15 cellular contexts compared by ENCODE assay signal in genomic region chr4:143344011-143344410, GRCh38. TPM values are rescaled to one million over a fixed set of nuclear protein-coding genes. Genes with fewer than 3 reads are reported as not detected.
DNase-seq lines count a peak whose midpoint lies in the region; ATAC-seq and TF ChIP-seq lines count a peak whose summit lies in the region.
"Had no signal": no experiment of that assay in that cellular context is flagged by ENCODE, and none has a peak within 500 bp of the region (broad histone marks: within the 10 kb centered on the region; RNA-seq: fewer than 3 reads in every experiment).

No MANE protein-coding gene starts in this region.

- H3K36me3 ChIP-seq in Loucy (ENCODE audit: insufficient read depth, low read length) (no peaks in the 10 kb centered on the region), stomach (no peaks in the 10 kb centered on the region)
- H3K36me3 ChIP-seq: HAP-1, WERI-Rb-1 had no signal

- no peak overlapping the region for H3K9ac ChIP-seq in Loucy (ENCODE audit: low read depth, low read length, poor library complexity, severe bottlenecking)

- H3K27me3 ChIP-seq in Loucy (ENCODE audit: insufficient read depth, low read length, poor library complexity, severe bottlenecking) (no peaks in the 10 kb centered on the region), dorsolateral prefrontal cortex (no peaks in the 10 kb centered on the region), stomach (no peaks in the 10 kb centered on the region)

- TF ChIP-seq CTCF in Loucy (conservative IDR thresholded peaks at IDR 0.05; ENCODE audit: low read length) (no peak), dorsolateral prefrontal cortex (IDR thresholded peaks at IDR 0.05 in 54 of 56, conservative IDR thresholded peaks at IDR 0.05 in 2 of 56; ENCODE audit: low read depth in 1 of 56, partially characterized antibody in 56 of 56) (peak in 1 of 56 donors; percentile 6), mesothelial cell of epicardium (IDR thresholded peaks at IDR 0.05; ENCODE audit: unreplicated experiment) (no peak), stomach (IDR thresholded peaks at IDR 0.05) (no peak)

- peaks cover 59% of the 10 kb centered on the region for H3K4me1 ChIP-seq in Loucy (ENCODE audit: insufficient read depth, low read length, poor library complexity, severe bottlenecking)
- peaks cover 27 to 42% (median 31%) of the 10 kb centered on the region in 4 donors for H3K4me1 ChIP-seq in stomach

- peak in 1 of 10 donors; percentile 36 for DNase-seq in dorsolateral prefrontal cortex
- no peak for DNase-seq in mesothelial cell of epicardium (ENCODE audit: low spot score in 2 of 2, unreplicated experiment in 2 of 2)
- DNase-seq in stomach = no peak
- DNase-seq in activated naive CD8-positive, alpha-beta T cell treated with anti-CD3 and anti-CD28 coated beads for 36 hours = no peak
- no peak for DNase-seq in NCI-H524 (lab: John Stamatoyannopoulos, UW)
- no peak for DNase-seq in activated effector memory CD4-positive, alpha-beta T cell treated with Interleukin-2 at 50 U/mL for 16 hours
- DNase-seq: kidney glomerular epithelial cell; naive thymus-derived CD8-positive, alpha-beta T cell; NCI-H1417 treated with DMSO at 0.1 percent for 48 hours; small intestine; WERI-Rb-1 had no signal

- H3K27me3 Mint-ChIP-seq in mesothelial cell of epicardium (ENCODE audit: low read depth) = no peaks in the 10 kb centered on the region
- H3K27me3 Mint-ChIP-seq in activated naive CD8-positive, alpha-beta T cell treated with anti-CD3 and anti-CD28 coated beads for 36 hours = peaks cover 50% of the 10 kb centered on the region

- H3K9me2 ChIP-seq in Loucy (replicated peaks; ENCODE audit: low read depth, low read length) = no peaks in the 10 kb centered on the region

- H3K79me2 ChIP-seq in Loucy (ENCODE audit: insufficient read depth, low read length) = peaks cover 13% of the 10 kb centered on the region

- WGBS in stomach, 5 donors = 67 to 77% (median 76%) methylated on average over 6 of the region's 6 CpGs

- peaks cover 2% of the 10 kb centered on the region for H3K36me3 Mint-ChIP-seq in mesothelial cell of epicardium
- no peaks in the 10 kb centered on the region for H3K36me3 Mint-ChIP-seq in activated naive CD8-positive, alpha-beta T cell treated with anti-CD3 and anti-CD28 coated beads for 36 hours
- H3K36me3 Mint-ChIP-seq: naive thymus-derived CD8-positive, alpha-beta T cell had no signal

- peaks cover 40% of the 10 kb centered on the region for H4K20me1 ChIP-seq in Loucy (ENCODE audit: insufficient read depth, low read length, poor library complexity, severe bottlenecking)

- H3K27ac ChIP-seq in dorsolateral prefrontal cortex (peak overlapping the region in 35 of 59 donors; percentile 44 to 99 (median 84)), stomach (peak overlapping the region in 3 of 5 donors; percentile 55 to 74 (median 65))
- H3K27ac ChIP-seq: WERI-Rb-1 had no signal

- H3F3A ChIP-seq in Loucy (ENCODE audit: low read depth) = no peaks in the 10 kb centered on the region

- H3K27ac Mint-ChIP-seq in mesothelial cell of epicardium = peak overlapping the region; percentile 81
- no peak overlapping the region for H3K27ac Mint-ChIP-seq in activated naive CD8-positive, alpha-beta T cell treated with anti-CD3 and anti-CD28 coated beads for 36 hours
- H3K27ac Mint-ChIP-seq: naive thymus-derived CD8-positive, alpha-beta T cell; stimulated activated naive CD8-positive, alpha-beta T cell treated with anti-CD3 and anti-CD28 coated beads, Interleukin-15, Interleukin-2, amounts not matched to agents 100 ng/mL and 50 ng/mL, for 24 hours had no signal

- H3K9me3 Mint-ChIP-seq in mesothelial cell of epicardium = no peaks in the 10 kb centered on the region
- no peaks in the 10 kb centered on the region for H3K9me3 Mint-ChIP-seq in activated naive CD8-positive, alpha-beta T cell treated with anti-CD3 and anti-CD28 coated beads for 36 hours
- H3K9me3 Mint-ChIP-seq: naive thymus-derived CD8-positive, alpha-beta T cell; stimulated activated naive CD8-positive, alpha-beta T cell treated with anti-CD3 and anti-CD28 coated beads, Interleukin-15, Interleukin-2, amounts not matched to agents 100 ng/mL and 50 ng/mL, for 24 hours had no signal

- no peak overlapping the region for H3K4me3 Mint-ChIP-seq in mesothelial cell of epicardium
- no peak overlapping the region for H3K4me3 Mint-ChIP-seq in activated naive CD8-positive, alpha-beta T cell treated with anti-CD3 and anti-CD28 coated beads for 36 hours
- H3K4me3 Mint-ChIP-seq: naive thymus-derived CD8-positive, alpha-beta T cell; stimulated activated naive CD8-positive, alpha-beta T cell treated with anti-CD3 and anti-CD28 coated beads, Interleukin-15, Interleukin-2, amounts not matched to agents 100 ng/mL and 50 ng/mL, for 24 hours had no signal

- no peak for ATAC-seq in HG02852 (IDR thresholded peaks at IDR 0.05; ENCODE audit: unreplicated experiment)
- ATAC-seq: naive thymus-derived CD8-positive, alpha-beta T cell had no signal

- peaks cover 47% of the 10 kb centered on the region for H3K4me1 Mint-ChIP-seq in mesothelial cell of epicardium
- no peaks in the 10 kb centered on the region for H3K4me1 Mint-ChIP-seq in activated naive CD8-positive, alpha-beta T cell treated with anti-CD3 and anti-CD28 coated beads for 36 hours

- no peak for TF ChIP-seq POLR2A in stomach (IDR thresholded peaks at IDR 0.05)

- H3K9me3 ChIP-seq in Loucy (ENCODE audit: insufficient read depth, low read depth, low read length) = no peaks in the 10 kb centered on the region
- no peaks in the 10 kb centered on the region for H3K9me3 ChIP-seq in stomach
- H3K9me3 ChIP-seq: HAP-1 had no signal

- intact Hi-C loops in dorsolateral prefrontal cortex (cut with DNase I) (no loop called here), stomach (cut with DNase I; ENCODE audit: low total_unique reads) (loop anchor here (10.0 kb wide), 1 partner anchor 51 kb away; no protein-coding TSS in a partner anchor)

- no peak overlapping the region for H2AFZ ChIP-seq in Loucy (ENCODE audit: low read length)

- H3K4me3 ChIP-seq in Loucy (ENCODE audit: low read length, poor library complexity, severe bottlenecking) = no peak overlapping the region
- H3K4me3 ChIP-seq in dorsolateral prefrontal cortex = peak overlapping the region in 52 of 59 donors; percentile 1 to 56 (median 32)
- H3K4me3 ChIP-seq in stomach = no peak overlapping the region
- H3K4me3 ChIP-seq: HAP-1 had no signal

- TF ChIP-seq EP300 in stomach (IDR thresholded peaks at IDR 0.05) = no peak

- peak overlapping the region; percentile 37 for H3K4me2 ChIP-seq in Loucy (ENCODE audit: low read depth, low read length, poor library complexity, severe bottlenecking)

RNA-seq across cellular contexts. Expression of gene GAB1, which starts 7.3 kb away (rescaled TPM):
- total RNA-seq in dorsolateral prefrontal cortex (100 to 1,000 TPM in 85 of 120 experiments, 10 to 100 TPM in 35; 58.5 to 257 (median 116) TPM), mesothelial cell of epicardium (44.6 to 45.9 TPM (median 45.0 TPM) in 3 replicates), stomach (100 to 1,000 TPM in 1 of 5 donors, 10 to 100 TPM in 4; 25.1 to 101 (median 60.8) TPM)
- polyA plus RNA-seq in stomach = 1 to 10 TPM; 3.2 to 4.8 (median 4.3) TPM
- total RNA-seq in activated naive CD8-positive, alpha-beta T cell treated with anti-CD3 and anti-CD28 coated beads for 36 hours = under 1 TPM; 0.24 to 0.74 TPM
- polyA plus RNA-seq: naive thymus-derived CD8-positive, alpha-beta T cell had no signal

Comparison
In these comparisons a context has a peak if more than half of its experiments do, and no peak if none do; other contexts are left out.
1. H3K4me3 ChIP-seq: peak in dorsolateral prefrontal cortex (52 of 59); none in Loucy (single experiment) and stomach (0 of 4).
2. RNA of gene GAB1, which starts 7.3 kb away (total RNA-seq): 58.5 to 257 TPM in dorsolateral prefrontal cortex, 25.1 to 101 TPM in stomach and 44.6 to 45.9 TPM in mesothelial cell of epicardium; 0.24 to 0.74 TPM in activated naive CD8-positive, alpha-beta T cell treated with anti-CD3 and anti-CD28 coated beads for 36 hours; every median in the first group is over 10 times any median in the second.